In the genomic region with DNA sequence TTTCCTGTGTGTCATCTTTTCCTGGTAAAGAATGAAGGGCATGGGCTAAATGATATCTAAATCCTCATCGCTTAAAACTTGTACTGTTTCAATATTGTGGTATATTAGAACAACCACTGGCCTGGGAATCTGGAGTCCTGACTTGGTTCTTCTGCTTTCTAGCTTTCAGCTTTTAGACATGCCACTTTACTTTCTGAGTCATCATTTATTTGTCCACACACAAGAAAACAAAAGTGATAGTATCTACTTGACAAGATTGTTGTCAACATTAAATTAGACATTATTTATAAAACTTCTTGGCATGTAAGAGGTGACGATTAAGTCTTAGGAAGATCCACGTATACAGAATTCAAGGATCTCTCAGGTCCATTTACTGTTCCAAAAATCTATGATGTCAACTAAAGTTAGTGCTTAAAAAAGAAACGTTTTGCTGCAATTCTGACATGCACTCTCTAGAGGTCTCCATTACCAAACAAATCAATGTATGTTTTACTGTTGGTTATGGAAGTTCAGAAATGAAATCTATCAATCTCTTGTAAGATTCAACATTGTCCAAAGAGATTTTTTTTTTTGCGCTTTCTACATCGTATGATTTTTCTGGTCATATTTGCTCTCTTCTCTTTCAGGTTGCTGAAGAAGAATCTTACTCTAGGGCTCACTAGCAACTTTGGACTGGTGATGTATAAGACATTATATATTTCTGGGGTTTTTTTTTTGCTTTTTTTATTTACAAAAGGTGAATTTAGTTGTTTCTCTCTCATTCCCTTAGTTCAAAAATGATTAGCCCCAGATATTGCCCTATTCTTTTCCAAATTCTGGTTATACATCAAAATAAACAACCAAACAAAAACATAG, we compare ENCODE assay signal across 8 cellular contexts. TPM values are rescaled to one million over a fixed set of nuclear protein-coding genes. Genes with fewer than 3 reads are reported as not detected.
DNase-seq lines count a peak whose midpoint lies in the region; ATAC-seq and TF ChIP-seq lines count a peak whose summit lies in the region.

No MANE protein-coding gene starts in this region.

- H3K9me2 ChIP-seq in GM23338 (ENCODE audit: insufficient read depth), result no peaks in the 10 kb centered on the region

- POLR2A ChIA-PET in AG04450 (lab: Yijun Ruan, JAX), result no interaction called here

- no peak overlapping the region for H3K27ac ChIP-seq in AG04450 (ENCODE audit: low read depth, low read length)
- no peak overlapping the region for H3K27ac ChIP-seq in GM23338 (ENCODE audit: low read depth)
- H3K27ac ChIP-seq in foreskin keratinocyte, result no peak overlapping the region
- no peak overlapping the region for H3K27ac ChIP-seq in spleen

- no peaks in the 10 kb centered on the region for H3K36me3 Mint-ChIP-seq in GM23338 (ENCODE audit: low read depth)

- H3K27me3 ChIP-seq in AG04450 (ENCODE audit: control insufficient read depth, insufficient read depth, low read length) (no peaks in the 10 kb centered on the region), GM23338 (ENCODE audit: insufficient read depth) (no peaks in the 10 kb centered on the region), foreskin keratinocyte (no peaks in the 10 kb centered on the region), spleen (replicated peaks in 1 of 7) (peaks cover 0 to 5% (median 0%) of the 10 kb centered on the region in 7 donors)

- no peaks in the 10 kb centered on the region for H3K36me3 ChIP-seq in GM23338 (ENCODE audit: insufficient read depth)
- H3K36me3 ChIP-seq in spleen, result no peaks in the 10 kb centered on the region

- CTCF ChIA-PET in AG04450 (lab: Charles Lee), result interaction anchor here (0.9 to 1.2 kb wide), 3 partner anchors 29 to 152 kb away, joined by 4 to 11 read pairs (median 5); no protein-coding TSS in a partner anchor

- H3K27ac Mint-ChIP-seq in GM23338, result no peak overlapping the region

- H3K79me2 ChIP-seq in GM23338 (replicated peaks; ENCODE audit: insufficient read depth), result no peaks in the 10 kb centered on the region

- TF ChIP-seq POLR2A in spleen (IDR thresholded peaks at IDR 0.05), result no peak

- no peaks in the 10 kb centered on the region for H4K20me1 ChIP-seq in GM23338 (replicated peaks; ENCODE audit: insufficient read depth)

- peak; percentile 30; the same call in 1 of the 2 replicates for TF ChIP-seq CTCF in AG04450 (IDR thresholded peaks at IDR 0.05; ENCODE audit: low read depth, low read length)
- peak; percentile 50 to 70 for TF ChIP-seq CTCF in GM23338 (conservative IDR thresholded peaks at IDR 0.05; ENCODE audit: low read depth in 2 of 2)
- TF ChIP-seq CTCF in foreskin keratinocyte (conservative IDR thresholded peaks at IDR 0.05), result peak; percentile 58
- TF ChIP-seq CTCF in spleen (IDR thresholded peaks at IDR 0.05 in 8 of 11, conservative IDR thresholded peaks at IDR 0.05 in 3 of 11), result peak in 2 of 11 experiments; percentile 21 to 29

- no peak overlapping the region for H3K4me3 ChIP-seq in AG04450 (ENCODE audit: low read depth, low read length)
- H3K4me3 ChIP-seq in GM23338, result no peak overlapping the region
- H3K4me3 ChIP-seq in spleen, result no peak overlapping the region

- intact Hi-C loops in spleen (cut with DNase I; ENCODE audit: low total_unique reads), result no loop called here

- 58 to 70% (median 66%) methylated on average over 6 of the region's 6 CpGs for WGBS in spleen, 5 donors

- H3K4me1 Mint-ChIP-seq in GM23338, result no peaks in the 10 kb centered on the region

- no peaks in the 10 kb centered on the region for H3F3A ChIP-seq in GM23338 (replicated peaks; ENCODE audit: low read depth)

- no peak for DNase-seq in AG04450 (ENCODE audit: low read depth, low spot score)
- DNase-seq in GM23338 (ENCODE audit: low spot score), result peak; percentile 11
- DNase-seq in OCI-M1 (lab: John Stamatoyannopoulos, UW), result peak; percentile 83
- DNase-seq in foreskin keratinocyte, result peak in 1 of 2 donors; percentile 17
- no peak for DNase-seq in stimulated activated CD4-positive, alpha-beta T cell treated with anti-CD3 and anti-CD28 coated beads, Interleukin-4, amount 100 ng/mL, for 4 hours
- DNase-seq in spleen, result no peak

- no peaks in the 10 kb centered on the region; the same call in 2 of the 3 replicates for H3K9me3 Mint-ChIP-seq in GM23338

- H3K4me1 ChIP-seq in GM23338 (ENCODE audit: insufficient read depth) (no peaks in the 10 kb centered on the region), foreskin keratinocyte (no peaks in the 10 kb centered on the region), spleen (no peaks in the 10 kb centered on the region)

- H3K4me3 Mint-ChIP-seq in GM23338, result no peak overlapping the region

- no peak for ATAC-seq in GM23338
- ATAC-seq in foreskin keratinocyte, result peak; percentile 33
- no peak for ATAC-seq in HG02973 (IDR thresholded peaks at IDR 0.05; ENCODE audit: unreplicated experiment)
- ATAC-seq in GM18520 (IDR thresholded peaks at IDR 0.05; ENCODE audit: unreplicated experiment), result no peak

- no peak overlapping the region for H2AFZ ChIP-seq in GM23338

- H3K9me3 ChIP-seq in AG04450 (ENCODE audit: control insufficient read depth, insufficient read depth, low read length) (no peaks in the 10 kb centered on the region), spleen (no peaks in the 10 kb centered on the region)

- H3K27me3 Mint-ChIP-seq in GM23338 (ENCODE audit: insufficient read depth, low read depth, poor library complexity), result no peaks in the 10 kb centered on the region

- H3K4me2 ChIP-seq in GM23338, result no peak overlapping the region

TF ChIP-seq in GM23338, 12 proteins besides CTCF, POLR2A, EP300 and RAD21 (continues in another document):
- TF ChIP-seq CREB1 (CRISPR knock-in tag; IDR thresholded peaks at IDR 0.05; ENCODE audit: low read depth) (no peak), ZNF331 (CRISPR knock-in tag; IDR thresholded peaks at IDR 0.05; ENCODE audit: low read depth) (no peak), NANOG (IDR thresholded peaks at IDR 0.05; ENCODE audit: borderline replicate concordance) (no peak), ZNF462 (CRISPR knock-in tag; IDR thresholded peaks at IDR 0.05) (no peak), ZNF114 (CRISPR knock-in tag; IDR thresholded peaks at IDR 0.05) (no peak), JUNB (IDR thresholded peaks at IDR 0.05; ENCODE audit: unreplicated experiment) (no peak)

RNA-seq across cellular contexts. Expression of gene DYNC1I1, which starts 53.6 kb away (rescaled TPM):
- 0.02 and 0.06 TPM in 2 replicates for polyA plus RNA-seq in AG04450 (2011; rRNA removed)
- polyA minus RNA-seq in AG04450 (2011; rRNA and poly(A)+ RNA removed), result not detected in 2 replicates
- 0.82 and 4.1 TPM in 2 replicates for total RNA-seq in GM23338 (2014; rRNA removed; shearing (Covaris generic))
- polyA plus RNA-seq in GM23338 (2016; fragmentation: Nextera tagmentation; extraction: Ambion mirVana), result 1.4 and 1.9 TPM in 2 replicates
- total RNA-seq in foreskin keratinocyte, result 0.10 and 0.21 TPM in 2 replicates
- 0.09 and 0.18 TPM in 2 replicates for polyA plus RNA-seq in foreskin keratinocyte
- total RNA-seq in spleen, result 1 to 10 TPM in 4 of 7 donors, under 1 TPM in 3; 0.81 to 7.5 (median 1.5) TPM
- under 1 TPM; 0.21 to 0.65 (median 0.29) TPM for polyA plus RNA-seq in spleen

Comparison
In these comparisons a context has a peak if more than half of its experiments do, and no peak if none do; other contexts are left out.
1. DNase-seq: peak in GM23338 (single experiment) and OCI-M1 (single experiment); none in AG04450 (single experiment), stimulated activated CD4-positive, alpha-beta T cell treated with anti-CD3 and anti-CD28 coated beads, Interleukin-4, amount 100 ng/mL, for 4 hours (0 of 2) and spleen (single experiment).